In genomic region chr18:23179416-23179815, GRCh38 we compare ENCODE assay signal across 22 cellular contexts. TPM values are rescaled to one million over a fixed set of nuclear protein-coding genes. Genes with fewer than 3 reads are reported as not detected.
DNase-seq lines count a peak whose midpoint lies in the region; ATAC-seq, FAIRE-seq and TF ChIP-seq lines count a peak whose summit lies in the region.
"Had no signal": no experiment of that assay in that cellular context is flagged by ENCODE, and none has a peak within 500 bp of the region (broad histone marks: within the 10 kb centered on the region; RNA-seq: fewer than 3 reads in every experiment).

No MANE protein-coding gene starts in this region.

- H4K8ac ChIP-seq in mesenchymal stem cell (ENCODE audit: low read length), result peak overlapping the region; percentile 52

- H3K23ac ChIP-seq in mesenchymal stem cell (ENCODE audit: low read length in 2 of 2), result no peak overlapping the region

- no peak for TF ChIP-seq EP300 in HepG2 (IDR thresholded peaks at IDR 0.05; ENCODE audit: low read depth in 2 of 2, low read length in 2 of 2)
- no peak for TF ChIP-seq EP300 in HepG2 (CRISPR knock-in tag; IDR thresholded peaks at IDR 0.05; ENCODE audit: borderline replicate concordance)

- H3K18ac ChIP-seq in mesenchymal stem cell (ENCODE audit: low read depth in 1 of 2, low read length in 2 of 2), result peak overlapping the region in 1 of 2 experiments; percentile 82

- POLR2A ChIA-PET in HepG2 (lab: Yijun Ruan, JAX), result interaction anchor here (1.6 kb wide), 1 partner anchor 38 kb away, joined by 8 read pairs; no protein-coding TSS in a partner anchor

- peaks cover 36% of the 10 kb centered on the region for H3K79me1 ChIP-seq in mesenchymal stem cell (replicated peaks; ENCODE audit: low read length, poor library complexity, severe bottlenecking)

- no peak for TF ChIP-seq POLR2A in right lobe of liver (IDR thresholded peaks at IDR 0.05)
- TF ChIP-seq POLR2A in HepG2 (IDR thresholded peaks at IDR 0.05; ENCODE audit: insufficient read depth in 1 of 2, low read depth in 2 of 2, low read length in 2 of 2), result no peak
- no peak for TF ChIP-seq POLR2A in adrenal gland (IDR thresholded peaks at IDR 0.05)

- TF ChIP-seq CTCF in right lobe of liver (IDR thresholded peaks at IDR 0.05) (no peak), HepG2 (CRISPR knock-in tag; IDR thresholded peaks at IDR 0.05) (no peak), ascending aorta (IDR thresholded peaks at IDR 0.05) (no peak), BE2C (IDR thresholded peaks at IDR 0.05; ENCODE audit: low read depth, low read length) (no peak), adrenal gland (IDR thresholded peaks at IDR 0.05) (no peak)

- peaks cover 23% of the 10 kb centered on the region for H3K79me2 ChIP-seq in HepG2 (ENCODE audit: insufficient read depth, low read length)

- no peak overlapping the region for H2BK15ac ChIP-seq in mesenchymal stem cell (ENCODE audit: low read depth, poor library complexity, severe bottlenecking)

- H4K20me1 ChIP-seq in HepG2 (ENCODE audit: insufficient read depth, low read length), result peaks cover 4% of the 10 kb centered on the region; the same call in 1 of the 2 replicates

- peak overlapping the region in 1 of 2 experiments; percentile 73 for H2BK12ac ChIP-seq in mesenchymal stem cell (ENCODE audit: low read length in 2 of 2)

- in situ Hi-C loops in HepG2 (cut with HindIII; ENCODE audit: extremely low pct_ligation_motif_present, low pct_unique_long_range_greater_than_20kb), result no loop called here

- H2AK5ac ChIP-seq in mesenchymal stem cell (ENCODE audit: low read length, severe bottlenecking), result no peak overlapping the region

- H3K4me3 ChIP-seq in right lobe of liver, result no peak overlapping the region
- H3K4me3 ChIP-seq in HepG2 (replicated peaks in 1 of 3; ENCODE audit: insufficient read depth in 1 of 3, low read depth in 2 of 3, low read length in 3 of 3), result no peak overlapping the region
- H3K4me3 ChIP-seq in ascending aorta, result no peak overlapping the region
- no peak overlapping the region for H3K4me3 ChIP-seq in mesenchymal stem cell (ENCODE audit: insufficient read depth in 1 of 2, low read depth in 1 of 2, low read length in 2 of 2)
- H3K4me3 ChIP-seq in BE2C (ENCODE audit: low read depth, low read length), result no peak overlapping the region
- H3K4me3 ChIP-seq in adrenal gland, result no peak overlapping the region
- H3K4me3 ChIP-seq: PC-9, tibial artery had no signal

- 49% methylated on average over 4 of the region's 6 CpGs for WGBS in right lobe of liver (ENCODE audit: insufficient coverage, low coverage, low lambda C conversion rate, missing lambda C conversion rate)
- 90% methylated on average over 5 of the region's 6 CpGs for WGBS in HepG2 (ENCODE audit: low lambda C conversion rate)
- 86% methylated on average over 6 of the region's 6 CpGs for WGBS in mesenchymal stem cell
- WGBS in adrenal gland, 4 donors, result 75 to 84% (median 80%) methylated on average over 6 of the region's 6 CpGs

- H3K14ac ChIP-seq in mesenchymal stem cell (ENCODE audit: low read length in 2 of 2), result peak overlapping the region in 1 of 2 experiments; percentile 90

- FAIRE-seq in HepG2 (lab: Jason Lieb, UNC), result no peak
- FAIRE-seq: kidney had no signal

- no peak for TF ChIP-seq RAD21 in HepG2 (CRISPR knock-in tag; IDR thresholded peaks at IDR 0.05)

- no peak overlapping the region for H2BK120ac ChIP-seq in mesenchymal stem cell (ENCODE audit: low read depth, low read length)

- H3K36me3 ChIP-seq in right lobe of liver (no peaks in the 10 kb centered on the region), HepG2 (replicated peaks in 1 of 2; ENCODE audit: control insufficient read depth in 1 of 2, insufficient read depth in 2 of 2, low read length in 2 of 2) (peaks cover 0 to 17% of the 10 kb centered on the region in 2 experiments; a peak in 4 of 5 replicates), ascending aorta (no peaks in the 10 kb centered on the region), mesenchymal stem cell (ENCODE audit: control insufficient read depth in 1 of 2, insufficient read depth in 2 of 2, low read depth in 1 of 2, low read length in 2 of 2) (peaks cover 2 to 12% of the 10 kb centered on the region in 2 experiments), BE2C (no peaks in the 10 kb centered on the region), adrenal gland (replicated peaks in 1 of 2) (no peaks in the 10 kb centered on the region)
- H3K36me3 ChIP-seq: tibial artery had no signal

- H3K27me3 ChIP-seq in right lobe of liver, result no peaks in the 10 kb centered on the region
- no peaks in the 10 kb centered on the region for H3K27me3 ChIP-seq in HepG2 (ENCODE audit: control insufficient read depth in 1 of 2, insufficient read depth in 2 of 2, low read length in 2 of 2)
- H3K27me3 ChIP-seq in ascending aorta, result no peaks in the 10 kb centered on the region
- H3K27me3 ChIP-seq in mesenchymal stem cell (ENCODE audit: control insufficient read depth in 1 of 2, insufficient read depth in 1 of 2, low read length in 2 of 2), result no peaks in the 10 kb centered on the region
- H3K27me3 ChIP-seq in BE2C, result no peaks in the 10 kb centered on the region
- H3K27me3 ChIP-seq in adrenal gland, result no peaks in the 10 kb centered on the region
- H3K27me3 ChIP-seq: tibial artery had no signal

- H2AFZ ChIP-seq in HepG2 (ENCODE audit: low read length), result no peak overlapping the region
- no peak overlapping the region for H2AFZ ChIP-seq in mesenchymal stem cell (ENCODE audit: low read depth, low read length)
- H2AFZ ChIP-seq: PC-9 had no signal

- peak overlapping the region in 1 of 2 experiments; percentile 63 for H3K4ac ChIP-seq in mesenchymal stem cell (ENCODE audit: low read depth in 1 of 2, low read length in 2 of 2)

- no peak overlapping the region for H3K9ac ChIP-seq in HepG2 (ENCODE audit: insufficient read depth, low read depth, low read length)
- peak overlapping the region; percentile 53 for H3K9ac ChIP-seq in mesenchymal stem cell (ENCODE audit: low read length)

- H4K91ac ChIP-seq in mesenchymal stem cell (ENCODE audit: low read length), result peak overlapping the region; percentile 43

- no peak overlapping the region for H2BK5ac ChIP-seq in mesenchymal stem cell (ENCODE audit: low read depth, low read length, poor library complexity, severe bottlenecking)

- no peaks in the 10 kb centered on the region for H3K9me3 ChIP-seq in right lobe of liver
- H3K9me3 ChIP-seq in HepG2 (ENCODE audit: low read length), result no peaks in the 10 kb centered on the region
- no peaks in the 10 kb centered on the region for H3K9me3 ChIP-seq in ascending aorta
- no peaks in the 10 kb centered on the region for H3K9me3 ChIP-seq in mesenchymal stem cell (ENCODE audit: control insufficient read depth, low read length)
- H3K9me3 ChIP-seq in BE2C, result no peaks in the 10 kb centered on the region
- H3K9me3 ChIP-seq in adrenal gland (replicated peaks in 1 of 3), result no peaks in the 10 kb centered on the region
- H3K9me3 ChIP-seq: tibial artery had no signal

- DNase-seq in right lobe of liver, result peak; percentile 47 to 76 (median 74)
- DNase-seq in HepG2 (ENCODE audit: low spot score), result no peak
- DNase-seq in ascending aorta (ENCODE audit: low spot score in 2 of 2), result no peak
- DNase-seq in mesenchymal stem cell, result no peak
- DNase-seq in BE2C, result no peak
- DNase-seq in GOT3 (lab: John Stamatoyannopoulos, UW), result no peak
- no peak for DNase-seq in adrenal gland
- DNase-seq: activated B cell treated with CpG ODN at 0.5 μM for 24 hours; activated CD4-positive, alpha-beta T cell treated with anti-CD3 and anti-CD28 coated beads, Interleukin-2, amount 50 U/mL, for 1 hour; activated CD8-positive, alpha-beta memory T cell treated with anti-CD3 and anti-CD28 coated beads, Interleukin-2, amount 10 ng/mL, durations not matched to agents 7 days and 5 days; activated naive CD4-positive, alpha-beta T cell treated with Interleukin-2 at 50 U/mL for 16 hours; C1 segment of cervical spinal cord; DND-41; glutamatergic neuron; Kasumi-1; kidney; NCI-H1436 treated with DMSO at 0.1 percent for 48 hours; NCI-H510A; PC-9; SW 1271; T1000 had no signal

- peaks cover 0 to 19% (median 9%) of the 10 kb centered on the region in 4 donors for H3K4me1 ChIP-seq in right lobe of liver
- H3K4me1 ChIP-seq in HepG2 (ENCODE audit: insufficient read depth, low read length), result peaks cover 22% of the 10 kb centered on the region
- H3K4me1 ChIP-seq in ascending aorta, result peaks cover 0 to 10% of the 10 kb centered on the region in 2 donors
- H3K4me1 ChIP-seq in mesenchymal stem cell (ENCODE audit: control insufficient read depth, insufficient read depth, low read depth, low read length), result peaks cover 5% of the 10 kb centered on the region
- no peaks in the 10 kb centered on the region for H3K4me1 ChIP-seq in BE2C
- H3K4me1 ChIP-seq in adrenal gland (replicated peaks in 1 of 2), result no peaks in the 10 kb centered on the region

- peak overlapping the region in 1 of 3 donors; percentile 29 for H3K27ac ChIP-seq in right lobe of liver
- no peak overlapping the region for H3K27ac ChIP-seq in HepG2 (ENCODE audit: extremely low read length, insufficient read depth, low read length)
- peak overlapping the region; percentile 36 to 45 for H3K27ac ChIP-seq in ascending aorta
- no peak overlapping the region for H3K27ac ChIP-seq in mesenchymal stem cell (ENCODE audit: low read length, poor library complexity, severe bottlenecking)
- H3K27ac ChIP-seq in adrenal gland, result no peak overlapping the region
- H3K27ac ChIP-seq: PC-9 had no signal

- CTCF ChIA-PET in HepG2 (lab: Yijun Ruan, JAX; ENCODE audit: low intra/inter-chr PET ratio, low total read pairs), result no interaction called here

- H3K4me2 ChIP-seq in HepG2 (ENCODE audit: low read depth, low read length), result no peak overlapping the region
- no peak overlapping the region for H3K4me2 ChIP-seq in mesenchymal stem cell (ENCODE audit: low read length, poor library complexity, severe bottlenecking)
- H3K4me2 ChIP-seq: PC-9 had no signal

- ATAC-seq in right lobe of liver (peak; percentile 59 to 80 (median 70)), HepG2 (no peak)
- ATAC-seq: activated CD8-positive, alpha-beta memory T cell treated with anti-CD3 and anti-CD28 coated beads, Interleukin-2, amount 10 ng/mL, durations not matched to agents 7 days and 5 days had no signal

- BruUV-seq in HepG2 (replicated peaks; lab: Mats Ljungman, UMichigan), result no TSS peak

- intact Hi-C loops in right lobe of liver (cut with DNase I), result no loop called here
- intact Hi-C loops in HepG2 (cut with micrococcal nuclease; ENCODE audit: unreplicated experiment), result no loop called here
- intact Hi-C loops in ascending aorta (cut with DNase I), result no loop called here
- intact Hi-C loops in adrenal gland (cut with DNase I), result loop anchor here in 1 of 2 donors (10.0 kb wide), 1 partner anchor 55 kb away; no protein-coding TSS in a partner anchor

RNA-seq across cellular contexts. Expression of gene CABLES1, which starts 44.1 kb away (rescaled TPM):
- total RNA-seq in right lobe of liver (10 to 100 TPM in 5 of 6 experiments, 1 to 10 TPM in 1; 7.4 to 21.5 (median 11.3) TPM), HepG2 (2016; rRNA removed; fragmentation: Illumina TruSeq; extraction: Trizol) (25.8 and 32.4 TPM in 2 replicates), ascending aorta (5.4 TPM), adrenal gland (10 to 100 TPM in 2 of 8 donors, 1 to 10 TPM in 6; 4.1 to 11.9 (median 7.7) TPM)
- total RNA-seq in HepG2 (2016; cell fraction: cytosol; rRNA removed; fragmentation: Illumina TruSeq; extraction: Trizol; ENCODE audit: low read depth), result 7.2 and 8.8 TPM in 2 replicates
- total RNA-seq in HepG2 (2016; cell fraction: insoluble cytoplasmic fraction; rRNA removed; fragmentation: Illumina TruSeq; extraction: Trizol), result 24.2 and 25.8 TPM in 2 replicates
- total RNA-seq in HepG2 (2016; cell fraction: membrane; rRNA removed; fragmentation: Illumina TruSeq; extraction: Trizol), result 31.6 and 31.8 TPM in 2 replicates
- 23.4 and 24.3 TPM in 2 replicates for total RNA-seq in HepG2 (2016; cell fraction: nucleus; rRNA removed; fragmentation: Illumina TruSeq; extraction: Trizol)
- polyA plus RNA-seq in HepG2 (2011; rRNA removed) (14.7 and 15.5 TPM in 2 replicates), adrenal gland (1 to 10 TPM; 2.5 to 4.3 (median 3.6) TPM)
- 11.3 and 13.8 TPM in 2 replicates for polyA plus RNA-seq in HepG2 (2011; cell fraction: cytosol; rRNA removed)
- 13.3 and 13.6 TPM in 2 replicates for polyA plus RNA-seq in HepG2 (2011; cell fraction: nucleus; rRNA removed)
- 21.4 and 30.0 TPM in 2 replicates for polyA plus RNA-seq in HepG2 (2012)
- polyA plus RNA-seq in HepG2 (2016; cell fraction: cytosol; fragmentation: Illumina TruSeq; extraction: Trizol; ENCODE audit: low read depth), result 8.1 and 10.3 TPM in 2 replicates
- 31.8 and 42.4 TPM in 2 replicates for polyA plus RNA-seq in HepG2 (2016; cell fraction: insoluble cytoplasmic fraction; fragmentation: Illumina TruSeq; extraction: Trizol; ENCODE audit: low read depth)
- 27.2 and 29.8 TPM in 2 replicates for polyA plus RNA-seq in HepG2 (2016; cell fraction: membrane; fragmentation: Illumina TruSeq; extraction: Trizol; ENCODE audit: low read depth)
- polyA plus RNA-seq in HepG2 (2016; cell fraction: nucleus; fragmentation: Illumina TruSeq; extraction: Trizol; ENCODE audit: insufficient read depth, low read depth), result 28.1 and 31.7 TPM in 2 replicates
- polyA minus RNA-seq in HepG2 (2011; rRNA and poly(A)+ RNA removed; ENCODE audit: low replicate concordance), result 12.7 and 15.8 TPM in 2 replicates
- polyA minus RNA-seq in HepG2 (2011; cell fraction: cytosol; rRNA and poly(A)+ RNA removed), result 12.3 and 13.9 TPM in 2 replicates
- polyA minus RNA-seq in HepG2 (2011; cell fraction: nucleus; rRNA and poly(A)+ RNA removed), result 26.8 and 35.3 TPM in 2 replicates
- 8.1 TPM for polyA plus RNA-seq in mesenchymal stem cell (2013, experiment 1 of 2)
- polyA plus RNA-seq in mesenchymal stem cell (2013, experiment 2 of 2), result 8.9 TPM
- polyA plus RNA-seq in BE2C (2012; ENCODE audit: insufficient read depth, insufficient read length, low read depth), result 18.5 TPM

Comparison
In these comparisons a context has a peak if more than half of its experiments do, and no peak if none do; other contexts are left out.
1. DNase-seq: peak in right lobe of liver (3 of 3); none in HepG2 (single experiment), ascending aorta (0 of 2), mesenchymal stem cell (single experiment), BE2C (single experiment), GOT3 (single experiment) and adrenal gland (0 of 7).
2. H3K27ac ChIP-seq: peak in ascending aorta (2 of 2); none in HepG2 (single experiment), mesenchymal stem cell (single experiment) and adrenal gland (0 of 5).